Comparison of ENCODE assay signal across 29 cellular contexts in the genomic region with DNA sequence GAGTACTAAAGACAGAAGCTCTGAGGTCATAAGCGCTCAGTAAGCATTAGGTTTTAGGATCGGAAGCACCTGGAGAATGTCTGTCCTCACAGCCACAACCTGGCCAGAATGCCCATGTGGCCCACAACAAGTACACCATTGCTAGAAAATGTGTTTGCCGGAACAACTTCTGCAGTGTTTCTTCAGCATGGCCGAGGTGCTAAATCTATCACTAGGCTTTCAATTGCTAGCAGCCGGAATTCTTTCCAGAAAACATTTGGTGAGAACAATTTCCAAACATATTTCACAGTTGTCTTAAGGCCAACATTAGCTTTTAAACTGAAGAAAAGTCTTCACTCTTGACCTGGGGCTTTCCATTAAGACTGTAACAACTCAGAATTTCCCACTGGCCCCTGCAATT. TPM values are rescaled to one million over a fixed set of nuclear protein-coding genes. Genes with fewer than 3 reads are reported as not detected.
"Had no signal": no experiment of that assay in that cellular context is flagged by ENCODE, and none has a peak within 500 bp of the region (broad histone marks: within the 10 kb centered on the region; RNA-seq: fewer than 3 reads in every experiment).

No MANE protein-coding gene starts in this region.

- H3K4me3 ChIP-seq: stomach, suprapubic skin, testis, thoracic aorta, thyroid gland, tibial artery, tibial nerve, transverse colon, upper lobe of left lung, upper lobe of right lung, uterus, vagina had no signal

- H3K4me1 Mint-ChIP-seq: stimulated activated memory B cell treated with anti-CD40 and anti-IgM and Interleukin-4, amounts not matched to agents 10 μg/mL and 1 μg/mL and 100 μg/mL, for 72 hours had no signal

- H3K27me3 Mint-ChIP-seq: stimulated activated memory B cell treated with anti-CD40 and anti-IgM and Interleukin-4, amounts not matched to agents 10 μg/mL and 1 μg/mL and 100 μg/mL, for 72 hours; stimulated activated naive B cell treated with anti-CD40 and anti-IgM and Interleukin-4, amounts not matched to agents 10 μg/mL and 1 μg/mL and 100 μg/mL, for 72 hours; stimulated activated naive CD8-positive, alpha-beta T cell treated with anti-CD3 and anti-CD28 coated beads, Interleukin-15, amount 100 ng/mL, for 72 hours; stimulated activated naive CD8-positive, alpha-beta T cell treated with anti-CD3 and anti-CD28 coated beads, Interleukin-15, Interleukin-2, amounts not matched to agents 100 ng/mL and 50 ng/mL, for 24 hours; type B pancreatic cell had no signal

- ATAC-seq: stimulated activated effector memory CD8-positive, alpha-beta T cell treated with anti-CD3 and anti-CD28 coated beads, Interleukin-12 subunit alpha, Interleukin-12 subunit beta, amount 100 ng/mL, for 72 hours; stimulated activated memory B cell treated with anti-CD40 and anti-IgM and Interleukin-4, amounts not matched to agents 10 μg/mL and 1 μg/mL and 100 μg/mL, for 72 hours; stimulated activated naive B cell treated with anti-CD40 and anti-IgM and Interleukin-4, amounts not matched to agents 10 μg/mL and 1 μg/mL and 100 μg/mL, for 72 hours; stimulated activated naive CD8-positive, alpha-beta T cell treated with anti-CD3 and anti-CD28 coated beads, Interleukin-15, amount 100 ng/mL, for 72 hours; stimulated activated naive CD8-positive, alpha-beta T cell treated with anti-CD3 and anti-CD28 coated beads, Interleukin-15, Interleukin-2, amounts not matched to agents 100 U/mL and 50 U/mL, for 24 hours; upper lobe of right lung had no signal

- H3K9me3 Mint-ChIP-seq: stimulated activated effector memory CD8-positive, alpha-beta T cell treated with anti-CD3 and anti-CD28 coated beads, Interleukin-12 subunit alpha, Interleukin-12 subunit beta, amount 100 ng/mL, for 72 hours had no signal

- FAIRE-seq: urothelium cell line had no signal

- H3K27ac ChIP-seq: suprapubic skin, testis, thoracic aorta, thyroid gland, tibial nerve, upper lobe of left lung, upper lobe of right lung, vagina had no signal

- H3K36me3 ChIP-seq: stomach, suprapubic skin, thoracic aorta, thyroid gland, tibial artery, tibial nerve, transverse colon, upper lobe of left lung, upper lobe of right lung, uterus, vagina had no signal

- H3K4me1 ChIP-seq: testis, upper lobe of right lung, uterus had no signal

- H3K9me3 ChIP-seq: stomach, suprapubic skin, testis, thoracic aorta, thyroid gland, tibial artery, transverse colon, upper lobe of left lung, upper lobe of right lung, uterus, vagina had no signal

- H3K36me3 Mint-ChIP-seq: stimulated activated effector memory CD8-positive, alpha-beta T cell treated with anti-CD3 and anti-CD28 coated beads, Interleukin-12 subunit alpha, Interleukin-12 subunit beta, amount 100 ng/mL, for 72 hours had no signal

- H3K27ac Mint-ChIP-seq: stimulated activated effector memory CD8-positive, alpha-beta T cell treated with anti-CD3 and anti-CD28 coated beads, Interleukin-12 subunit alpha, Interleukin-12 subunit beta, amount 100 ng/mL, for 72 hours; stimulated activated memory B cell treated with anti-CD40 and anti-IgM and Interleukin-4, amounts not matched to agents 10 μg/mL and 1 μg/mL and 100 μg/mL, for 72 hours; stimulated activated naive B cell treated with anti-CD40 and anti-IgM and Interleukin-4, amounts not matched to agents 10 μg/mL and 1 μg/mL and 100 μg/mL, for 72 hours; stimulated activated naive CD8-positive, alpha-beta T cell treated with anti-CD3 and anti-CD28 coated beads, Interleukin-15, amount 100 ng/mL, for 72 hours; stimulated activated naive CD8-positive, alpha-beta T cell treated with anti-CD3 and anti-CD28 coated beads, Interleukin-15, Interleukin-2, amounts not matched to agents 100 ng/mL and 50 ng/mL, for 24 hours; type B pancreatic cell had no signal

- DNase-seq: stimulated activated CD4-positive, alpha-beta T cell treated with anti-CD3 and anti-CD28 coated beads, Interleukin-2, amount 100 ng/mL, for 48 hours; stimulated activated CD4-positive, alpha-beta T cell treated with anti-CD3 and anti-CD28 coated beads, Interleukin-4, amount 100 ng/mL, for 1 hour; stimulated activated CD4-positive, alpha-beta T cell treated with anti-CD3 and anti-CD28 coated beads, Interleukin-4, amount 100 ng/mL, for 24 hours; stimulated activated CD4-positive, alpha-beta T cell treated with anti-CD3 and anti-CD28 coated beads, Interleukin-4, amount 100 ng/mL, for 4 hours; stimulated activated CD8-positive, alpha-beta memory T cell treated with anti-CD3 and anti-CD28 coated beads, Interleukin-4, amount 100 ng/mL, for 48 hours; stimulated activated naive B cell treated with anti-CD40 and anti-IgM and Interleukin-4, amounts not matched to agents 10 μg/mL and 1 μg/mL and 100 μg/mL, for 72 hours; stimulated activated naive CD4-positive, alpha-beta T cell; stimulated activated naive CD4-positive, alpha-beta T cell treated with Interleukin-2 at 50 U/mL for 16 hours; stimulated activated naive CD8-positive, alpha-beta T cell treated with anti-CD3 and anti-CD28 coated beads, Interleukin-15, amount 100 ng/mL, for 72 hours; stimulated activated naive CD8-positive, alpha-beta T cell treated with anti-CD3 and anti-CD28 coated beads, Interleukin-15, Interleukin-2, amounts not matched to agents 100 U/mL and 50 U/mL, for 24 hours; stomach; substantia nigra; testis; thyroid gland; tibial artery; transverse colon; trophoblast cell; upper lobe of left lung; upper lobe of right lung; uterus had no signal

- H3K27me3 ChIP-seq: stomach, suprapubic skin, testis, thyroid gland, tibial artery, tibial nerve, transverse colon, upper lobe of left lung, upper lobe of right lung, uterus, vagina had no signal

- H3K4me3 Mint-ChIP-seq: stimulated activated effector memory CD8-positive, alpha-beta T cell treated with anti-CD3 and anti-CD28 coated beads, Interleukin-12 subunit alpha, Interleukin-12 subunit beta, amount 100 ng/mL, for 72 hours; stimulated activated memory B cell treated with anti-CD40 and anti-IgM and Interleukin-4, amounts not matched to agents 10 μg/mL and 1 μg/mL and 100 μg/mL, for 72 hours; stimulated activated naive B cell treated with anti-CD40 and anti-IgM and Interleukin-4, amounts not matched to agents 10 μg/mL and 1 μg/mL and 100 μg/mL, for 72 hours; stimulated activated naive CD8-positive, alpha-beta T cell treated with anti-CD3 and anti-CD28 coated beads, Interleukin-15, amount 100 ng/mL, for 72 hours; stimulated activated naive CD8-positive, alpha-beta T cell treated with anti-CD3 and anti-CD28 coated beads, Interleukin-15, Interleukin-2, amounts not matched to agents 100 ng/mL and 50 ng/mL, for 24 hours; type B pancreatic cell had no signal

RNA-seq across cellular contexts. Expression of gene ADTRP, which starts 18.2 kb away (rescaled TPM):
- total RNA-seq: thoracic aorta, tibial nerve, uterus, vagina had no signal
